ENCODE assay signal across 19 cellular contexts in genomic region chr4:147368948-147369347, GRCh38.
"Had no signal": no experiment of that assay in that cellular context is flagged by ENCODE, and none has a peak within 500 bp of the region (broad histone marks: within the 10 kb centered on the region; RNA-seq: fewer than 3 reads in every experiment).

No MANE protein-coding gene starts in this region.

- H3K4me1 ChIP-seq: pancreas, right lobe of liver, spleen, upper lobe of right lung had no signal

- H3K36me3 ChIP-seq: pancreas, right lobe of liver, spleen, upper lobe of right lung had no signal

- FAIRE-seq: colon, pancreas had no signal

- H3K4me3 ChIP-seq: pancreas, right lobe of liver, spleen, upper lobe of right lung had no signal

- H3K9me3 ChIP-seq: pancreas, right lobe of liver, upper lobe of right lung had no signal

- DNase-seq: activated CD8-positive, alpha-beta memory T cell treated with anti-CD3 and anti-CD28 coated beads for 24 hours; activated effector memory CD4-positive, alpha-beta T cell treated with anti-CD3 and anti-CD28 coated beads, Interleukin-2, amount 50 U/mL, for 16 hours; activated T-cell treated with anti-CD3 and anti-CD28 coated beads, Interleukin-2, amount 50 U/mL, for 72 hours; caudate nucleus; endodermal cell; immature natural killer cell; left cardiac atrium; mesendoderm; naive thymus-derived CD8-positive, alpha-beta T cell; pancreas; right lobe of liver; spleen; stimulated activated CD4-positive, alpha-beta T cell treated with anti-CD3 and anti-CD28 coated beads, Interleukin-4, amount 100 ng/mL, for 4 hours; T1000; upper lobe of right lung had no signal

- ATAC-seq: activated CD4-positive, CD25-positive, alpha-beta regulatory T cell treated with anti-CD3 and anti-CD28 coated beads, Interleukin-2, amount 50 U/mL, for 24 hours; activated naive CD4-positive, alpha-beta T cell treated with anti-CD3 and anti-CD28 coated beads, Interleukin-2, amount 50 U/mL, for 72 hours; activated T-cell treated with anti-CD3 and anti-CD28 coated beads, Interleukin-2, amount 50 U/mL, for 72 hours; left cardiac atrium; naive thymus-derived CD8-positive, alpha-beta T cell; pancreas; right lobe of liver; stimulated activated memory B cell treated with anti-CD40 and anti-IgM and Interleukin-4, amounts not matched to agents 10 μg/mL and 1 μg/mL and 100 μg/mL, for 72 hours; upper lobe of right lung had no signal

- H3K27ac ChIP-seq: pancreas, right lobe of liver, spleen, upper lobe of right lung had no signal

- H3K27me3 ChIP-seq: pancreas, right lobe of liver, spleen, upper lobe of right lung had no signal
